In the genomic region with DNA sequence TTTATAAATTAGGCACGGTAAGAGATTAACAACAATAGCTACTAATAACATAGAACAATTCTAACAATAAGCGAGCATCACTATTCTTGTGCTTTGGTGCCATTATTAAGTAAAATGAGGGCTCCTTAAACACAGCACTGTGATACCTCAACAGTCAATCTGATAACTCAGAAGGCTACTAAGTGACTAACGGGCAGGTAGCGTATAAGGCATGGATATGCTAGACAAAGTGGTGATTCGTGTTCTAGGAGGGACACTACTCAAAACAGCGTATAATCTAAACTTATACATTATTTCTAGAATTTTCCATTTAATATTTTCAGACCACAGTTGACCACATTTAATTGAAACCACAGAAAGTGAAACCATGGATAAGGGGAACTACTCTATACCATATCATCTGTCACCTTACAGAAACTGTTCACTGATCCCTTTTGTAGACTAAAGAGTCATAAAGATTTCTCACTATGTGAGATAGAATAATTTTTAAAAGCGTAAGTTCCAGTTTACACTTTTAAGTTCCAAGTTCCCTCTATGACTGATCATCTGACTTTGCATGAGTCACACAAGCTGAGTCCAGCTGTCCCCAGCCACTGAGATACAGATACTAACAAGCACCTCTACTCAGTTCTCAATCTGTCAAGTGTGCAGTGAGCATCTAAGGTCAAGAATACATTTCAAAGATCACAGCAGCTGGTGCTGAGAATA, we compare ENCODE assay signal across 8 cellular contexts.
DNase-seq lines count a peak whose midpoint lies in the region; ATAC-seq and TF ChIP-seq lines count a peak whose summit lies in the region.
"Not testable (repeated sequence)": the region's sequence is repeated elsewhere in the genome, so short reads cannot be mapped to it uniquely, and the experiment has no call there.

No MANE protein-coding gene starts in this region.

- peak; percentile 94 for ATAC-seq in GM19395 (IDR thresholded peaks at IDR 0.05; ENCODE audit: unreplicated experiment)
- ATAC-seq in HG02610 (IDR thresholded peaks at IDR 0.05; ENCODE audit: unreplicated experiment), result peak; percentile 96
- ATAC-seq in HG03139 (IDR thresholded peaks at IDR 0.05; ENCODE audit: unreplicated experiment), result peak; percentile 78

- not testable (repeated sequence) for H3K27ac ChIP-seq in smooth muscle cell (ENCODE audit: low read depth)

- H3K27me3 ChIP-seq in MG63; kidney epithelial cell (ENCODE audit: control insufficient read depth, insufficient read depth, low read length); smooth muscle cell (ENCODE audit: low read depth): not testable (repeated sequence)

- peak overlapping the region; percentile 53 for H3K4me2 ChIP-seq in smooth muscle cell

- H3F3A ChIP-seq in smooth muscle cell (ENCODE audit: low read depth), result not testable (repeated sequence)

- 73% methylated on average over 7 of the region's 7 CpGs for WGBS in smooth muscle cell (ENCODE audit: low lambda C conversion rate)

- not testable (repeated sequence) for H4K20me1 ChIP-seq in smooth muscle cell (ENCODE audit: low read depth)

- not testable (repeated sequence) for H3K4me3 ChIP-seq in MG63; cardiac fibroblast (replicated peaks in 1 of 2; ENCODE audit: low read depth in 2 of 2, low read length in 2 of 2); kidney epithelial cell (ENCODE audit: low read depth, low read length); smooth muscle cell

- TF ChIP-seq CTCF in cardiac fibroblast (IDR thresholded peaks at IDR 0.05; ENCODE audit: low read depth, low read length); kidney epithelial cell (IDR thresholded peaks at IDR 0.05; ENCODE audit: insufficient read depth, low read length, poor library complexity, severe bottlenecking); smooth muscle cell (IDR thresholded peaks at IDR 0.05; ENCODE audit: borderline replicate concordance, insufficient read depth, poor library complexity, severe bottlenecking): not testable (repeated sequence)

- not testable (repeated sequence) for H3K4me1 ChIP-seq in smooth muscle cell (ENCODE audit: low read depth)

- DNase-seq in ELR (ENCODE audit: low read depth) (peak; percentile 47), MG63 (peak; percentile 48), cardiac fibroblast (ENCODE audit: low read depth in 2 of 2) (peak; percentile 15 to 67), kidney epithelial cell (ENCODE audit: low read depth) (peak; percentile 29)
- not testable (repeated sequence) for DNase-seq in smooth muscle cell (lab: John Stamatoyannopoulos, UW; ENCODE audit: unreplicated experiment)

- H3K36me3 ChIP-seq in MG63; kidney epithelial cell (ENCODE audit: control insufficient read depth, insufficient read depth, low read length); smooth muscle cell (ENCODE audit: low read depth): not testable (repeated sequence)

- not testable (repeated sequence) for H3K9me3 ChIP-seq in MG63; smooth muscle cell (replicated peaks; ENCODE audit: low read depth)

- not testable (repeated sequence) for H2AFZ ChIP-seq in smooth muscle cell (ENCODE audit: low read depth)

- not testable (repeated sequence) for H3K79me2 ChIP-seq in smooth muscle cell (ENCODE audit: low read depth)

- H3K9ac ChIP-seq in smooth muscle cell (ENCODE audit: low read depth), result not testable (repeated sequence)
